ENCODE assay signal across 31 cellular contexts in genomic region chr19:55046975-55047622, GRCh38. TPM values are rescaled to one million over a fixed set of nuclear protein-coding genes. Genes with fewer than 3 reads are reported as not detected.
"Had no signal": no experiment of that assay in that cellular context is flagged by ENCODE, and none has a peak within 500 bp of the region (broad histone marks: within the 10 kb centered on the region; RNA-seq: fewer than 3 reads in every experiment).

No MANE protein-coding gene starts in this region.

- H3K27ac ChIP-seq: body of pancreas, colonic mucosa, epithelial cell of prostate, esophagus squamous epithelium, WERI-Rb-1 had no signal

- H3K27me3 Mint-ChIP-seq: activated B cell treated with CpG ODN at 0.5 μM for 24 hours; activated CD8-positive, alpha-beta T cell treated with anti-CD3 and anti-CD28 coated beads for 36 hours; activated naive CD8-positive, alpha-beta T cell; activated T-helper 17 cell treated with anti-CD3 and anti-CD28 coated beads, Interleukin-2, amount 50 U/mL, for 72 hours had no signal

- ATAC-seq: activated CD4-positive, CD25-positive, alpha-beta regulatory T cell treated with anti-CD3 and anti-CD28 coated beads, Interleukin-2, amount 50 U/mL, for 24 hours; activated CD8-positive, alpha-beta T cell treated with anti-CD3 and anti-CD28 coated beads for 36 hours; activated T-cell treated with anti-CD3 and anti-CD28 coated beads, Interleukin-2, amount 50 U/mL, for 4 hours; activated T-helper 17 cell treated with anti-CD3 and anti-CD28 coated beads, Interleukin-2, amount 50 U/mL, for 72 hours; body of pancreas had no signal

- DNase-seq: activated B cell treated with CpG ODN at 0.5 μM for 24 hours; activated CD4-positive, alpha-beta T cell treated with anti-CD3 and anti-CD28 coated beads for 48 hours; activated CD4-positive, alpha-beta T cell treated with anti-CD3 and anti-CD28 coated beads, Interleukin-2, amount 50 U/mL, for 1 hour; activated CD4-positive, alpha-beta T cell treated with anti-CD3 and anti-CD28 coated beads, Interleukin-2, amount 50 U/mL, for 48 hours; activated CD8-positive, alpha-beta memory T cell treated with anti-CD3 and anti-CD28 coated beads for 24 hours; activated CD8-positive, alpha-beta T cell treated with anti-CD3 and anti-CD28 coated beads for 36 hours; activated effector memory CD4-positive, alpha-beta T cell treated with Interleukin-2 at 50 U/mL for 16 hours; activated gamma-delta T cell treated with Interleukin-2 at 50 U/mL for 16 hours; activated naive CD4-positive, alpha-beta T cell treated with anti-CD3 and anti-CD28 coated beads, Interleukin-2, amount 50 U/mL, for 16 hours; activated naive CD4-positive, alpha-beta T cell treated with Interleukin-2 at 50 U/mL for 16 hours; activated T-cell treated with anti-CD3 and anti-CD28 coated beads, Interleukin-2, amount 50 U/mL, for 4 hours; amniotic stem cell; anterior cingulate cortex; body of pancreas; caudate nucleus; colonic mucosa; effector CD8-positive, alpha-beta T cell; esophagus squamous epithelium; foreskin melanocyte; head of caudate nucleus; T1000; WERI-Rb-1 had no signal

- H3K4me1 ChIP-seq: body of pancreas, colonic mucosa had no signal

- H3K4me3 Mint-ChIP-seq: activated B cell treated with CpG ODN at 0.5 μM for 24 hours; activated CD8-positive, alpha-beta T cell treated with anti-CD3 and anti-CD28 coated beads for 36 hours; activated naive CD8-positive, alpha-beta T cell; activated T-cell treated with anti-CD3 and anti-CD28 coated beads, Interleukin-2, amount 50 U/mL, for 4 hours; activated T-helper 17 cell treated with anti-CD3 and anti-CD28 coated beads, Interleukin-2, amount 50 U/mL, for 72 hours; T-helper 1 cell treated with Interleukin-12 subunit alpha and Interleukin-12 subunit beta and Interleukin-4 antibody, amounts not matched to agents 30 μg/mL and 1 μg/mL, for 36 hours; T-helper 2 cell treated with Interferon-gamma antibody and Interleukin-4, amounts not matched to agents 5 μg/mL and 100 μg/mL, for 36 hours had no signal

- H3K27me3 ChIP-seq: body of pancreas, colonic mucosa, esophagus squamous epithelium had no signal

- H3K9me3 Mint-ChIP-seq: activated B cell treated with CpG ODN at 0.5 μM for 24 hours; activated CD8-positive, alpha-beta T cell treated with anti-CD3 and anti-CD28 coated beads for 36 hours; activated T-cell treated with anti-CD3 and anti-CD28 coated beads, Interleukin-2, amount 50 U/mL, for 4 hours; activated T-helper 17 cell treated with anti-CD3 and anti-CD28 coated beads, Interleukin-2, amount 50 U/mL, for 72 hours; T-helper 1 cell treated with Interleukin-12 subunit alpha and Interleukin-12 subunit beta and Interleukin-4 antibody, amounts not matched to agents 30 μg/mL and 1 μg/mL, for 36 hours; T-helper 2 cell treated with Interferon-gamma antibody and Interleukin-4, amounts not matched to agents 5 μg/mL and 100 μg/mL, for 36 hours had no signal

- H3K9me3 ChIP-seq: body of pancreas, colonic mucosa, esophagus squamous epithelium had no signal

- H3K4me3 ChIP-seq: body of pancreas, colonic mucosa, esophagus squamous epithelium had no signal

- H3K27ac Mint-ChIP-seq: activated B cell treated with CpG ODN at 0.5 μM for 24 hours; activated CD8-positive, alpha-beta T cell treated with anti-CD3 and anti-CD28 coated beads for 36 hours; activated naive CD8-positive, alpha-beta T cell; activated T-helper 17 cell treated with anti-CD3 and anti-CD28 coated beads, Interleukin-2, amount 50 U/mL, for 72 hours; T-helper 1 cell treated with Interleukin-12 subunit alpha and Interleukin-12 subunit beta and Interleukin-4 antibody, amounts not matched to agents 30 μg/mL and 1 μg/mL, for 36 hours; T-helper 2 cell treated with Interferon-gamma antibody and Interleukin-4, amounts not matched to agents 5 μg/mL and 100 μg/mL, for 36 hours had no signal

RNA-seq across cellular contexts. Expression of gene GP6, which starts 9.0 kb away (rescaled TPM):
- total RNA-seq: activated B cell treated with CpG ODN at 0.5 μM for 24 hours, dermis microvascular lymphatic vessel endothelial cell, esophagus squamous epithelium, fibroblast of lung, fibroblast of villous mesenchyme had no signal
- polyA plus RNA-seq: fibroblast of lung had no signal
